3 cellular contexts compared by ENCODE assay signal in the genomic region with DNA sequence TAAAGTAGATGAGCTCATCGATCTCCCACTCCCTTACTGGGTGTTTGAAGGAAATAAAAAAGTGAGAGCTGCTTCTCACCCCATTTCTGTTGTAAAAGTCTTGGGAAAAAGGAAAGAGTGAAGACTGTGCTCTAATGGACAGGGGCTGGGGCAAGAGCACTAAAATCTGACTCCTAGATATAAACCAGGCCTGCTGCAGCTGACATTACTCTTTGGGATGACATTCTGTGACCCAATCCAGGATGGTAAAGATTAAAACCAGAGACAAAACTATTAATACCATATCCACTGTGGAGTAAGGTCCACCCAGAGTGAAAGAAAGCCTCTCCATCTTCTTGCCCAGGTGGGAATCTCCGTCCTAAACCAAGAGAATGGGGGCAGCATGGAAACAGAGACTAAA.
"Had no signal": no experiment of that assay in that cellular context is flagged by ENCODE, and none has a peak within 500 bp of the region (broad histone marks: within the 10 kb centered on the region; RNA-seq: fewer than 3 reads in every experiment).

No MANE protein-coding gene starts in this region.

- ATAC-seq: GM12878 had no signal

- DNase-seq: GDM1, GF-D8 had no signal

- H3K4me3 ChIP-seq: GM12878 had no signal
